In genomic region chr12:8661016-8661415, GRCh38 we compare ENCODE assay signal across 22 cellular contexts. TPM values are rescaled to one million over a fixed set of nuclear protein-coding genes. Genes with fewer than 3 reads are reported as not detected.
DNase-seq lines count a peak whose midpoint lies in the region; ATAC-seq, FAIRE-seq and TF ChIP-seq lines count a peak whose summit lies in the region.
"Had no signal": no experiment of that assay in that cellular context is flagged by ENCODE, and none has a peak within 500 bp of the region (broad histone marks: within the 10 kb centered on the region; RNA-seq: fewer than 3 reads in every experiment).

No MANE protein-coding gene starts in this region.

- H3K9me3 ChIP-seq in Karpas-422 (ENCODE audit: low read length): no peaks in the 10 kb centered on the region
- H3K9me3 ChIP-seq in endothelial cell of umbilical vein (replicated peaks; ENCODE audit: control insufficient read depth, insufficient read depth, low read length): no peaks in the 10 kb centered on the region
- H3K9me3 ChIP-seq in tibial nerve: peaks cover 0 to 2% (median 0%) of the 10 kb centered on the region in 4 donors
- H3K9me3 ChIP-seq: thyroid gland had no signal

- no peak overlapping the region for H3K23ac ChIP-seq in mesendoderm (ENCODE audit: low read length)

- DNase-seq in Karpas-422: no peak
- peak; percentile 26 for DNase-seq in endothelial cell of umbilical vein (ENCODE audit: low read depth, low spot score)
- no peak for DNase-seq in mesendoderm
- DNase-seq in tibial nerve (ENCODE audit: low spot score in 2 of 2): no peak
- no peak for DNase-seq in NK-92 treated with Interleukin-12 subunit alpha and Interleukin-12 subunit beta, amount 100 ng/mL, for 24 hours (lab: John Stamatoyannopoulos, UW)
- no peak for DNase-seq in NOMO-1 treated with DMSO at 0.1 percent for 48 hours (lab: John Stamatoyannopoulos, UW; ENCODE audit: unreplicated experiment)
- DNase-seq: activated CD4-positive, alpha-beta T cell treated with anti-CD3 and anti-CD28 coated beads, Interleukin-2, amount 50 U/mL, for 48 hours; activated CD4-positive, CD25-positive, alpha-beta regulatory T cell treated with anti-CD3 and anti-CD28 coated beads, Interleukin-2, amount 50 U/mL, for 72 hours; activated naive CD4-positive, alpha-beta T cell treated with anti-CD3 and anti-CD28 coated beads for 36 hours; activated T-cell treated with anti-CD3 and anti-CD28 coated beads, Interleukin-2, amount 50 U/mL, for 72 hours; effector CD8-positive, alpha-beta T cell; erythroblast; foreskin melanocyte; left colon; NCI-H1436 treated with DMSO at 0.1 percent for 48 hours; NCI-H2107; stimulated activated CD8-positive, alpha-beta memory T cell treated with anti-CD3 and anti-CD28 coated beads, Interleukin-4, amount 100 ng/mL, for 48 hours; stimulated activated naive CD8-positive, alpha-beta T cell treated with anti-CD3 and anti-CD28 coated beads, Interleukin-15, amount 100 ng/mL, for 72 hours; thyroid gland had no signal

- H3K27me3 ChIP-seq in Karpas-422 (ENCODE audit: low read length) (no peaks in the 10 kb centered on the region), endothelial cell of umbilical vein (ENCODE audit: control insufficient read depth in 2 of 2, insufficient read depth in 2 of 2, low read length in 2 of 2) (peaks cover 2 to 9% of the 10 kb centered on the region in 2 experiments), mesendoderm (ENCODE audit: insufficient read depth, low read length, poor library complexity) (no peaks in the 10 kb centered on the region), tibial nerve (no peaks in the 10 kb centered on the region)
- H3K27me3 ChIP-seq: thyroid gland had no signal

- H3K4me2 ChIP-seq in Karpas-422 (ENCODE audit: low read depth, low read length, poor library complexity, severe bottlenecking) (no peak overlapping the region), endothelial cell of umbilical vein (ENCODE audit: insufficient read depth, low read length) (no peak overlapping the region), mesendoderm (ENCODE audit: low read length) (no peak overlapping the region)

- TF ChIP-seq POLR2A in endothelial cell of umbilical vein (IDR thresholded peaks at IDR 0.05; ENCODE audit: low read depth, low read length) (no peak), tibial nerve (IDR thresholded peaks at IDR 0.05) (no peak)

- intact Hi-C loops in endothelial cell of umbilical vein (cut with micrococcal nuclease): no loop called here

- TF ChIP-seq CTCF in endothelial cell of umbilical vein (IDR thresholded peaks at IDR 0.05; ENCODE audit: extremely low read depth in 1 of 2, insufficient read depth in 1 of 2, low read depth in 1 of 2, low read length in 2 of 2): no peak
- no peak for TF ChIP-seq CTCF in tibial nerve (IDR thresholded peaks at IDR 0.05)

- POLR2A ChIA-PET in endothelial cell of umbilical vein (lab: Charles Lee): no interaction called here

- dilution Hi-C loops in endothelial cell of umbilical vein (cut with MboI; ENCODE audit: extremely low pct_ligation_motif_present, low sequenced_read_pairs): no loop called here

- BruUV-seq in endothelial cell of umbilical vein (replicated peaks; lab: Mats Ljungman, UMichigan): no TSS peak

- H3K79me2 ChIP-seq in Karpas-422 (ENCODE audit: low read length) (no peaks in the 10 kb centered on the region), endothelial cell of umbilical vein (ENCODE audit: control insufficient read depth, insufficient read depth, low read length) (no peaks in the 10 kb centered on the region), mesendoderm (ENCODE audit: control insufficient read depth, insufficient read depth, low read length) (no peaks in the 10 kb centered on the region)

- H3K18ac ChIP-seq in mesendoderm (ENCODE audit: low read length): no peak overlapping the region

- no peak for FAIRE-seq in endothelial cell of umbilical vein (lab: Jason Lieb, UNC)
- FAIRE-seq: RCC 7860 had no signal

- no peak overlapping the region for H4K5ac ChIP-seq in mesendoderm (ENCODE audit: low read length)

- no peak for TF ChIP-seq EP300 in tibial nerve (IDR thresholded peaks at IDR 0.05)

- H3K9me1 ChIP-seq in endothelial cell of umbilical vein (replicated peaks; ENCODE audit: control insufficient read depth, extremely low read depth, insufficient read depth, low read length): no peaks in the 10 kb centered on the region

- CTCF ChIA-PET in endothelial cell of umbilical vein (lab: Charles Lee): interaction anchor here (0.7 to 2.0 kb wide), 8 partner anchors 15 to 389 kb away, joined by 3 to 13 read pairs (median 4); no protein-coding TSS in a partner anchor

- no peak overlapping the region for H3K56ac ChIP-seq in mesendoderm (ENCODE audit: low read length)

- no peaks in the 10 kb centered on the region for H3K9me2 ChIP-seq in Karpas-422 (replicated peaks; ENCODE audit: insufficient read depth, low read length)

- H3K4me1 ChIP-seq in Karpas-422 (ENCODE audit: low read length): no peaks in the 10 kb centered on the region
- H3K4me1 ChIP-seq in endothelial cell of umbilical vein (ENCODE audit: control insufficient read depth, extremely low read depth, insufficient read depth, low read length): no peaks in the 10 kb centered on the region
- H3K4me1 ChIP-seq in mesendoderm (ENCODE audit: control insufficient read depth, low read depth, low read length): no peaks in the 10 kb centered on the region
- peaks cover 0 to 26% (median 3%) of the 10 kb centered on the region in 4 donors for H3K4me1 ChIP-seq in tibial nerve
- H3K4me1 ChIP-seq: thyroid gland had no signal

- H3K36me3 ChIP-seq in Karpas-422 (ENCODE audit: insufficient read depth, low read length): no peaks in the 10 kb centered on the region
- H3K36me3 ChIP-seq in endothelial cell of umbilical vein (ENCODE audit: control insufficient read depth in 2 of 2, extremely low read depth in 1 of 2, insufficient read depth in 2 of 2, low read length in 2 of 2): no peaks in the 10 kb centered on the region
- no peaks in the 10 kb centered on the region for H3K36me3 ChIP-seq in mesendoderm (ENCODE audit: control insufficient read depth, insufficient read depth, low read length)
- no peaks in the 10 kb centered on the region for H3K36me3 ChIP-seq in tibial nerve
- H3K36me3 ChIP-seq: thyroid gland had no signal

- 0 out of 2 replicates have a peak overlapping the region, but pooled peaks have one; percentile 36 for H2AFZ ChIP-seq in Karpas-422 (ENCODE audit: low read length)
- no peak overlapping the region for H2AFZ ChIP-seq in endothelial cell of umbilical vein (ENCODE audit: low read depth, low read length)

- H3K9ac ChIP-seq in Karpas-422 (ENCODE audit: low read length): no peak overlapping the region
- H3K9ac ChIP-seq in endothelial cell of umbilical vein (replicated peaks; ENCODE audit: extremely low read depth, insufficient read depth, low read length): no peak overlapping the region
- no peak overlapping the region for H3K9ac ChIP-seq in mesendoderm (ENCODE audit: low read length)

- ATAC-seq in GM21717 (IDR thresholded peaks at IDR 0.05; ENCODE audit: unreplicated experiment): no peak
- ATAC-seq: activated T-cell treated with anti-CD3 and anti-CD28 coated beads, Interleukin-2, amount 50 U/mL, for 72 hours; left colon; right cardiac atrium; stimulated activated naive CD8-positive, alpha-beta T cell treated with anti-CD3 and anti-CD28 coated beads, Interleukin-15, amount 100 ng/mL, for 72 hours had no signal

- H2BK15ac ChIP-seq in mesendoderm (replicated peaks; ENCODE audit: low read depth): peak overlapping the region; percentile 12

- H4K20me1 ChIP-seq in Karpas-422 (ENCODE audit: insufficient read depth, low read depth, low read length): no peaks in the 10 kb centered on the region
- no peaks in the 10 kb centered on the region for H4K20me1 ChIP-seq in endothelial cell of umbilical vein (replicated peaks; ENCODE audit: control insufficient read depth, extremely low read depth, insufficient read depth, low read length)

- H3K4ac ChIP-seq in mesendoderm (ENCODE audit: low read depth, low read length): no peak overlapping the region

- H3K79me1 ChIP-seq in mesendoderm (ENCODE audit: low read length): no peaks in the 10 kb centered on the region

- WGBS in mesendoderm (ENCODE audit: extremely low coverage, insufficient coverage, low lambda C conversion rate): no CpG with 5 or more reads among the region's 3 CpGs
- WGBS in tibial nerve, 2 donors: 39 to 41% methylated on average over 3 of the region's 3 CpGs

- H2BK120ac ChIP-seq in mesendoderm (ENCODE audit: low read depth, low read length): no peak overlapping the region

- H3K27ac ChIP-seq in Karpas-422 (ENCODE audit: low read length) (no peak overlapping the region), endothelial cell of umbilical vein (ENCODE audit: insufficient read depth, low read depth, low read length) (no peak overlapping the region), mesendoderm (ENCODE audit: low read depth, low read length) (no peak overlapping the region), tibial nerve (peak overlapping the region in 3 of 4 donors; percentile 9 to 92 (median 87))
- H3K27ac ChIP-seq: thyroid gland had no signal

- no peak overlapping the region for H2BK5ac ChIP-seq in mesendoderm (ENCODE audit: low read length)

- no peak overlapping the region for H4K8ac ChIP-seq in mesendoderm (ENCODE audit: low read depth, low read length)

- no peak overlapping the region for H2AK5ac ChIP-seq in mesendoderm (ENCODE audit: low read length)

- H3K4me3 ChIP-seq in Karpas-422 (ENCODE audit: low read length) (no peak overlapping the region), endothelial cell of umbilical vein (replicated peaks in 1 of 3; ENCODE audit: insufficient read depth in 1 of 3, low read depth in 1 of 3, low read length in 3 of 3) (no peak overlapping the region), mesendoderm (ENCODE audit: low read length) (no peak overlapping the region), tibial nerve (peak overlapping the region in 2 of 4 donors; percentile 37 to 49)
- H3K4me3 ChIP-seq: thyroid gland had no signal

RNA-seq across cellular contexts. Expression of gene MFAP5, which starts 1.6 kb away (rescaled TPM):
- total RNA-seq in Karpas-422 (2014; rRNA removed; shearing (Covaris generic); ENCODE audit: low replicate concordance): not detected in 2 replicates
- not detected in 2 replicates for total RNA-seq in endothelial cell of umbilical vein
- 0.29 and 0.39 TPM in 2 replicates for polyA plus RNA-seq in endothelial cell of umbilical vein
- polyA plus RNA-seq in endothelial cell of umbilical vein (2011; cell fraction: cytosol; rRNA removed): 0.15 and 0.24 TPM in 2 replicates
- polyA plus RNA-seq in endothelial cell of umbilical vein (2011; cell fraction: nucleus; rRNA removed): 0.24 and 0.50 TPM in 2 replicates
- not detected in 2 replicates for polyA plus RNA-seq in endothelial cell of umbilical vein (2012)
- not detected in 2 replicates for polyA minus RNA-seq in endothelial cell of umbilical vein
- 97.5 TPM for polyA minus RNA-seq in endothelial cell of umbilical vein (2011; cell fraction: cytosol; rRNA and poly(A)+ RNA removed)
- 1.0 and 1.5 TPM in 2 replicates for polyA minus RNA-seq in endothelial cell of umbilical vein (2011; cell fraction: nucleus; rRNA and poly(A)+ RNA removed)
- 1.2 TPM for polyA plus RNA-seq in mesendoderm (2013, experiment 1 of 2)
- polyA plus RNA-seq in mesendoderm (2013, experiment 2 of 2): 1.3 TPM
- total RNA-seq in tibial nerve: 100 to 1,000 TPM; 153 to 895 (median 613) TPM
- total RNA-seq: activated naive CD4-positive, alpha-beta T cell treated with anti-CD3 and anti-CD28 coated beads for 36 hours; activated T-cell treated with anti-CD3 and anti-CD28 coated beads, Interleukin-2, amount 50 U/mL, for 72 hours had no signal

RNA-seq across cellular contexts. Expression of gene RIMKLB, which starts 36.8 kb away (rescaled TPM):
- 0.89 and 0.90 TPM in 2 replicates for total RNA-seq in Karpas-422 (2014; rRNA removed; shearing (Covaris generic); ENCODE audit: low replicate concordance)
- total RNA-seq in endothelial cell of umbilical vein: 64.3 and 92.6 TPM in 2 replicates
- polyA plus RNA-seq in endothelial cell of umbilical vein: 29.9 and 35.5 TPM in 2 replicates
- polyA plus RNA-seq in endothelial cell of umbilical vein (2011; cell fraction: cytosol; rRNA removed): 16.7 and 19.2 TPM in 2 replicates
- polyA plus RNA-seq in endothelial cell of umbilical vein (2011; cell fraction: nucleus; rRNA removed): 252 and 344 TPM in 2 replicates
- polyA plus RNA-seq in endothelial cell of umbilical vein (2012): 53.7 and 65.0 TPM in 2 replicates
- 94.4 and 95.7 TPM in 2 replicates for polyA minus RNA-seq in endothelial cell of umbilical vein
- 106 TPM for polyA minus RNA-seq in endothelial cell of umbilical vein (2011; cell fraction: cytosol; rRNA and poly(A)+ RNA removed)
- polyA minus RNA-seq in endothelial cell of umbilical vein (2011; cell fraction: nucleus; rRNA and poly(A)+ RNA removed): 116 and 148 TPM in 2 replicates
- polyA plus RNA-seq in mesendoderm (2013, experiment 1 of 2): 56.3 TPM
- 55.5 TPM for polyA plus RNA-seq in mesendoderm (2013, experiment 2 of 2)
- total RNA-seq in tibial nerve: 10 to 100 TPM; 53.4 to 76.6 (median 68.9) TPM

RNA-seq across cellular contexts. Expression of gene AICDA, which starts 48.4 kb away (rescaled TPM):
- total RNA-seq in Karpas-422 (2014; rRNA removed; shearing (Covaris generic); ENCODE audit: low replicate concordance): 2.6 and 6.3 TPM in 2 replicates
- total RNA-seq in endothelial cell of umbilical vein (not detected in 2 replicates), tibial nerve (1 to 10 TPM in 1 of 4 donors, under 1 TPM in 2, not detected in 1; 0.39 to 2.6 (median 0.84) TPM)
- not detected in 2 replicates for polyA plus RNA-seq in endothelial cell of umbilical vein
- not detected in 2 replicates for polyA plus RNA-seq in endothelial cell of umbilical vein (2011; cell fraction: cytosol; rRNA removed)
- not detected in 2 replicates for polyA plus RNA-seq in endothelial cell of umbilical vein (2011; cell fraction: nucleus; rRNA removed)
- not detected in 2 replicates for polyA plus RNA-seq in endothelial cell of umbilical vein (2012)
- not detected in 2 replicates for polyA minus RNA-seq in endothelial cell of umbilical vein
- not detected for polyA minus RNA-seq in endothelial cell of umbilical vein (2011; cell fraction: cytosol; rRNA and poly(A)+ RNA removed)
- polyA minus RNA-seq in endothelial cell of umbilical vein (2011; cell fraction: nucleus; rRNA and poly(A)+ RNA removed): not detected in 2 replicates
- polyA plus RNA-seq in mesendoderm (2013, experiment 1 of 2): 0.48 TPM
- polyA plus RNA-seq in mesendoderm (2013, experiment 2 of 2): 0.60 TPM
- total RNA-seq: activated naive CD4-positive, alpha-beta T cell treated with anti-CD3 and anti-CD28 coated beads for 36 hours; activated T-cell treated with anti-CD3 and anti-CD28 coated beads, Interleukin-2, amount 50 U/mL, for 72 hours; left colon; right cardiac atrium; thyroid gland had no signal
- polyA plus RNA-seq: right cardiac atrium had no signal

Comparison
In these comparisons a context has a peak if more than half of its experiments do, and no peak if none do; other contexts are left out.
1. H3K27ac ChIP-seq: peak in tibial nerve (3 of 4); none in Karpas-422 (single experiment), endothelial cell of umbilical vein (single experiment) and mesendoderm (single experiment).
2. RNA of gene MFAP5, which starts 1.6 kb away (total RNA-seq): 153 to 895 TPM in tibial nerve; not detected in Karpas-422 and not detected in endothelial cell of umbilical vein; every median in the first group is over 100 times any median in the second.
3. RNA of gene RIMKLB, which starts 36.8 kb away (total RNA-seq): 53.4 to 76.6 TPM in tibial nerve and 64.3 to 92.6 TPM in endothelial cell of umbilical vein; 0.89 to 0.90 TPM in Karpas-422; every median in the first group is over 10 times any median in the second.